7 cellular contexts compared by ENCODE assay signal in the genomic region with DNA sequence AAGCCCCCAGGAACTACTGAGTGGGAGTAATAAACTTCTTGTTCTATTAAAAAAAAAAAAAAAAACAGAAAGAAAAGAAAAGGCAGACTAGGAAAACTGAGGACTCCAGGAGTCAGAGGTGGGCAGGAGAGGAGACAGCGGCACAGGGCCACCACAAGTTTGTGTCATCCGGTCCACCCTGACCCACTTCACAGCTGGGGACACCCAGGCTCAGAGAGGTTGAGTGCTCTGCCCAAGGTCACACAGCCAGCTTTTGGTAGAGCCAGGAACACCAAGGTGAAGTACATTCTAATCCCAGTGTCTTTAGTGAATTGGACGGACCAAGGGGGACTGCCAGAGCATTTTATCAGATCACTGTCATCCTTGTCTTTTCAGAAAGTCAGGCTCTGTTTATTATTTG.
"Had no signal": no experiment of that assay in that cellular context is flagged by ENCODE, and none has a peak within 500 bp of the region (broad histone marks: within the 10 kb centered on the region; RNA-seq: fewer than 3 reads in every experiment).

No MANE protein-coding gene starts in this region.

- H3K27ac Mint-ChIP-seq: IgD-negative memory B cell had no signal

- FAIRE-seq: HTR-8/SVneo had no signal

- H3K9ac ChIP-seq: KMS-11 had no signal

- H3K9me3 Mint-ChIP-seq: IgD-negative memory B cell had no signal

- H3K36me3 Mint-ChIP-seq: IgD-negative memory B cell had no signal

- H3K27ac ChIP-seq: HL-60, KMS-11 had no signal

- H3K4me2 ChIP-seq: KMS-11 had no signal

- DNase-seq: IMR-90, KBM-7, KG1 had no signal
